In genomic region chr3:124034016-124034808, GRCh38 we compare ENCODE assay signal across 8 cellular contexts. TPM values are rescaled to one million over a fixed set of nuclear protein-coding genes. Genes with fewer than 3 reads are reported as not detected.
DNase-seq lines count a peak whose midpoint lies in the region; ATAC-seq, FAIRE-seq and TF ChIP-seq lines count a peak whose summit lies in the region.

No MANE protein-coding gene starts in this region.

- CTCF ChIA-PET in PC-3 (lab: Charles Lee): interaction anchor here (0.7 to 1.7 kb wide), 2 partner anchors 32 to 247 kb away, joined by 3 to 8 read pairs; no protein-coding TSS in a partner anchor

- peaks cover 3% of the 10 kb centered on the region for H3K9me3 Mint-ChIP-seq in memory B cell

- BruUV-seq in PC-3 (replicated peaks; lab: Mats Ljungman, UMichigan): no TSS peak

- H3K36me3 ChIP-seq in PC-3 (ENCODE audit: low read depth, low read length) (no peaks in the 10 kb centered on the region), thymus (ENCODE audit: control insufficient read depth, insufficient read depth) (no peaks in the 10 kb centered on the region)

- peaks cover 56% of the 10 kb centered on the region for H3K27me3 ChIP-seq in PC-3 (ENCODE audit: low read length)
- H3K27me3 ChIP-seq in dorsolateral prefrontal cortex: peaks cover 0 to 2% (median 0%) of the 10 kb centered on the region in 45 donors
- H3K27me3 ChIP-seq in thymus (ENCODE audit: control insufficient read depth, insufficient read depth): peaks cover 46% of the 10 kb centered on the region

- peak overlapping the region; percentile 38 for H3K4me3 Mint-ChIP-seq in memory B cell

- peak; percentile 17 for DNase-seq in ELR (ENCODE audit: low read depth)
- DNase-seq in PC-3: peak; percentile 22
- peak in 4 of 10 donors; percentile 36 to 63 (median 46) for DNase-seq in dorsolateral prefrontal cortex
- DNase-seq in memory B cell (ENCODE audit: low spot score in 2 of 2): peak in 1 of 2 donors; percentile 13
- DNase-seq in NCI-H2196 treated with DMSO at 0.1 percent for 48 hours (lab: John Stamatoyannopoulos, UW; ENCODE audit: unreplicated experiment): no peak
- DNase-seq in GM12892 (ENCODE audit: insufficient read length): no peak

- ATAC-seq in PC-3: peak; percentile 3; the same call in 1 of the 2 replicates
- ATAC-seq in memory B cell (ENCODE audit: low read depth): no peak
- ATAC-seq in GM21717 (IDR thresholded peaks at IDR 0.05; ENCODE audit: unreplicated experiment): no peak

- no peak overlapping the region for H3K9ac ChIP-seq in PC-3 (ENCODE audit: low read length)

- H3K27ac Mint-ChIP-seq in memory B cell: no peak overlapping the region

- peaks cover 2% of the 10 kb centered on the region for H3K36me3 Mint-ChIP-seq in memory B cell

- no peaks in the 10 kb centered on the region for H3K79me2 ChIP-seq in PC-3 (ENCODE audit: low read length)

- TF ChIP-seq CTCF in PC-3 (conservative IDR thresholded peaks at IDR 0.05; ENCODE audit: low read depth, low read length) (no peak), dorsolateral prefrontal cortex (IDR thresholded peaks at IDR 0.05 in 54 of 56, conservative IDR thresholded peaks at IDR 0.05 in 2 of 56; ENCODE audit: low read depth in 1 of 56, partially characterized antibody in 56 of 56) (no peak)

- H2AFZ ChIP-seq in PC-3 (ENCODE audit: low read length): peak overlapping the region; percentile 92

- H3K27me3 Mint-ChIP-seq in memory B cell: peaks cover 22% of the 10 kb centered on the region

- H3K4me1 ChIP-seq in PC-3 (ENCODE audit: insufficient read depth, low read length) (peaks cover 3% of the 10 kb centered on the region; the same call in 1 of the 2 replicates), thymus (ENCODE audit: control insufficient read depth, insufficient read depth, low read length) (no peaks in the 10 kb centered on the region)

- H3K4me3 ChIP-seq in PC-3 (ENCODE audit: low read length): peak overlapping the region; percentile 75
- peak overlapping the region; percentile 62 to 95 (median 78) for H3K4me3 ChIP-seq in dorsolateral prefrontal cortex
- peak overlapping the region; percentile 63 for H3K4me3 ChIP-seq in thymus (ENCODE audit: low read length)

- intact Hi-C loops in PC-3 (cut with micrococcal nuclease) (loop anchor here (10.0 kb wide), 1 partner anchor 521 kb away; no protein-coding TSS in a partner anchor), dorsolateral prefrontal cortex (cut with DNase I) (loop anchor here (5.0 kb wide), 1 partner anchor 43 kb away; no protein-coding TSS in a partner anchor)

- no peaks in the 10 kb centered on the region for H3K9me2 ChIP-seq in PC-3 (replicated peaks; ENCODE audit: low read length)

- no peaks in the 10 kb centered on the region for H3K9me3 ChIP-seq in PC-3 (ENCODE audit: low read length)
- no peaks in the 10 kb centered on the region for H3K9me3 ChIP-seq in thymus (ENCODE audit: control insufficient read depth)

- no peak for FAIRE-seq in GM12892 (lab: Jason Lieb, UNC)

- peaks cover 9% of the 10 kb centered on the region for H3K4me1 Mint-ChIP-seq in memory B cell

- H4K20me1 ChIP-seq in PC-3 (ENCODE audit: low read length): no peaks in the 10 kb centered on the region

- WGBS in thymus: 4% methylated on average over 46 of the region's 46 CpGs

- POLR2A ChIA-PET in PC-3 (lab: Charles Lee; ENCODE audit: unreplicated experiment): interaction anchor here (0.6 kb wide), 1 partner anchor 21 kb away, joined by 4 read pairs; no protein-coding TSS in a partner anchor

- H3K27ac ChIP-seq in PC-3 (ENCODE audit: low read length) (no peak overlapping the region), dorsolateral prefrontal cortex (peak overlapping the region in 23 of 59 donors; percentile 4 to 93 (median 90)), thymus (ENCODE audit: low read depth) (no peak overlapping the region)

- peak overlapping the region; percentile 95 for H3K4me2 ChIP-seq in PC-3 (ENCODE audit: low read length)

- no peaks in the 10 kb centered on the region for H3F3A ChIP-seq in PC-3 (ENCODE audit: low read length, unreplicated experiment)

- TF ChIP-seq POLR2A in GM12892 (IDR thresholded peaks at IDR 0.05; ENCODE audit: low read depth, low read length): no peak

RNA-seq across cellular contexts. Expression of gene KALRN, which starts 1.0 kb away (rescaled TPM):
- total RNA-seq in PC-3 (2014; rRNA removed) (9.9 and 13.0 TPM in 2 replicates), dorsolateral prefrontal cortex (100 to 1,000 TPM; 132 to 438 (median 316) TPM)
- 2.8 TPM for polyA plus RNA-seq in thymus
- 2.9 TPM for polyA plus RNA-seq in GM12892 (2012; ENCODE audit: missing spikeins)

RNA-seq across cellular contexts. Expression of gene ROPN1, which starts 42.3 kb away (rescaled TPM):
- total RNA-seq in PC-3 (2014; rRNA removed): not detected in 2 replicates
- 1 to 10 TPM in 2 of 120 experiments, under 1 TPM in 21, not detected in 97; 0.18 to 2.3 (median 0.39) TPM for total RNA-seq in dorsolateral prefrontal cortex
- polyA plus RNA-seq in thymus: 0.30 TPM
- polyA plus RNA-seq in GM12892 (2012; ENCODE audit: missing spikeins): not detected

Comparison
In these comparisons a context has a peak if more than half of its experiments do, and no peak if none do; other contexts are left out.
1. DNase-seq: peak in ELR (single experiment) and PC-3 (single experiment); none in NCI-H2196 treated with DMSO at 0.1 percent for 48 hours (single experiment) and GM12892 (single experiment).
2. Peak in every context shown above with its lines, with median percentiles within 50 percentile points of each other: H3K4me3 ChIP-seq.